Comparison of ENCODE assay signal across 17 cellular contexts in genomic region chr4:121938282-121939092, GRCh38. TPM values are rescaled to one million over a fixed set of nuclear protein-coding genes. Genes with fewer than 3 reads are reported as not detected.
A peak's percentile ranks its signal among the peaks of the same experiment; 100 is the strongest.
DNase-seq lines count a peak whose midpoint lies in the region; ATAC-seq and TF ChIP-seq lines count a peak whose summit lies in the region.
"Had no signal": no experiment of that assay in that cellular context is flagged by ENCODE, and none has a peak within 500 bp of the region (broad histone marks: within the 10 kb centered on the region; RNA-seq: fewer than 3 reads in every experiment).

No MANE protein-coding gene starts in this region.

- no peaks in the 10 kb centered on the region for H3K36me3 Mint-ChIP-seq in natural killer cell
- H3K36me3 Mint-ChIP-seq: activated naive CD8-positive, alpha-beta T cell treated with anti-CD3 and anti-CD28 coated beads, Interleukin-2, amount 10 ng/mL, durations not matched to agents 7 days and 5 days had no signal

- peaks cover 15 to 19% of the 10 kb centered on the region in 2 donors for H3K4me1 Mint-ChIP-seq in natural killer cell
- H3K4me1 Mint-ChIP-seq: activated B cell treated with CpG ODN at 0.5 μM for 24 hours had no signal

- TF ChIP-seq CTCF in natural killer cell (IDR thresholded peaks at IDR 0.05): no peak

- H3K4me3 Mint-ChIP-seq in natural killer cell: peak overlapping the region; percentile 19
- H3K4me3 Mint-ChIP-seq: activated B cell treated with CpG ODN at 0.5 μM for 24 hours; activated CD8-positive, alpha-beta T cell treated with anti-CD3 and anti-CD28 coated beads for 36 hours; activated naive CD8-positive, alpha-beta T cell treated with anti-CD3 and anti-CD28 coated beads, Interleukin-2, amount 10 ng/mL, durations not matched to agents 7 days and 5 days had no signal

- intact Hi-C loops in natural killer cell (cut with micrococcal nuclease): no loop called here

- no peaks in the 10 kb centered on the region for H3K9me3 Mint-ChIP-seq in natural killer cell
- H3K9me3 Mint-ChIP-seq: activated B cell treated with CpG ODN at 0.5 μM for 24 hours; activated CD8-positive, alpha-beta T cell treated with anti-CD3 and anti-CD28 coated beads for 36 hours; activated naive CD8-positive, alpha-beta T cell treated with anti-CD3 and anti-CD28 coated beads, Interleukin-2, amount 10 ng/mL, durations not matched to agents 7 days and 5 days had no signal

- H3K27me3 Mint-ChIP-seq in natural killer cell (ENCODE audit: low read depth in 2 of 2): peaks cover 31 to 42% of the 10 kb centered on the region in 2 donors

- peak overlapping the region; percentile 25 to 47 for H3K27ac Mint-ChIP-seq in natural killer cell
- H3K27ac Mint-ChIP-seq: activated B cell treated with CpG ODN at 0.5 μM for 24 hours; activated CD8-positive, alpha-beta T cell treated with anti-CD3 and anti-CD28 coated beads for 36 hours; activated naive CD8-positive, alpha-beta T cell treated with anti-CD3 and anti-CD28 coated beads, Interleukin-2, amount 10 ng/mL, durations not matched to agents 7 days and 5 days had no signal

- ATAC-seq in natural killer cell (peak; percentile 84 to 93 (median 92)), GM21367 (IDR thresholded peaks at IDR 0.05; ENCODE audit: unreplicated experiment) (no peak)
- ATAC-seq: activated CD8-positive, alpha-beta T cell treated with anti-CD3 and anti-CD28 coated beads for 36 hours; right cardiac atrium had no signal

- DNase-seq in EL: peak; percentile 6
- peak; percentile 56 for DNase-seq in M059J (ENCODE audit: low read depth)
- DNase-seq in dermis blood vessel endothelial cell: peak; percentile 7
- DNase-seq in natural killer cell: no peak
- DNase-seq in NCI-H82 treated with DMSO at 0.1 percent for 48 hours (lab: John Stamatoyannopoulos, UW; ENCODE audit: unreplicated experiment): no peak
- DNase-seq in hypothalamus (lab: John Stamatoyannopoulos, UW): no peak
- DNase-seq: activated B cell treated with CpG ODN at 0.5 μM for 24 hours; activated CD8-positive, alpha-beta T cell treated with anti-CD3 and anti-CD28 coated beads for 36 hours; activated naive CD8-positive, alpha-beta T cell treated with anti-CD3 and anti-CD28 coated beads, Interleukin-2, amount 10 ng/mL, durations not matched to agents 7 days and 5 days; activated T-cell treated with anti-CD3 and anti-CD28 coated beads, Interleukin-2, amount 50 U/mL, for 48 hours; Caco-2; NCI-H1417; NCI-H524; right cardiac atrium; SIG-M5; stimulated activated naive CD4-positive, alpha-beta T cell had no signal

RNA-seq across cellular contexts. Expression of gene TRPC3, which starts 13.4 kb away (rescaled TPM):
- 1.6 and 2.9 TPM in 2 replicates for total RNA-seq in M059J (2014; rRNA removed; shearing (Covaris generic))
- total RNA-seq in dermis blood vessel endothelial cell: not detected in 2 replicates
- total RNA-seq in natural killer cell: under 1 TPM; 0.34 to 0.88 (median 0.49) TPM
- total RNA-seq: activated B cell treated with CpG ODN at 0.5 μM for 24 hours had no signal

Comparison
In these comparisons a context has a peak if more than half of its experiments do, and no peak if none do; other contexts are left out.
1. DNase-seq: peak in EL (single experiment), M059J (single experiment) and dermis blood vessel endothelial cell (single experiment); none in natural killer cell (single experiment), NCI-H82 treated with DMSO at 0.1 percent for 48 hours (single experiment) and hypothalamus (0 of 51).